ENCODE assay signal across 1 cellular context in genomic region chr9:40992472-40992821, GRCh38.
TF ChIP-seq lines count a peak whose summit lies in the region.
"Not testable (repeated sequence)": the region's sequence is repeated elsewhere in the genome, so short reads cannot be mapped to it uniquely, and the experiment has no call there.

No MANE protein-coding gene starts in this region.

TF ChIP-seq in HepG2, 621 proteins besides CTCF, POLR2A, EP300 and RAD21 (continued from another document and continues in another):
- peak; percentile 3; the same call in 1 of the 2 replicates for TF ChIP-seq ZNF451 (CRISPR knock-in tag; IDR thresholded peaks at IDR 0.05)
- TF ChIP-seq MXI1 (IDR thresholded peaks at IDR 0.05; ENCODE audit: borderline replicate concordance, low read depth, low read length), result peak; percentile 5; the same call in 1 of the 3 replicates
- TF ChIP-seq MYNN (CRISPR knock-in tag; IDR thresholded peaks at IDR 0.05; ENCODE audit: low read depth), result 0 out of 2 replicates have a peak, but pooled peaks have one; percentile 6
- TF ChIP-seq ZNF687 (CRISPR knock-in tag; IDR thresholded peaks at IDR 0.05), result peak; percentile 31; the same call in 1 of the 2 replicates
- peak; percentile 15 for TF ChIP-seq SKI (IDR thresholded peaks at IDR 0.05; ENCODE audit: partially characterized antibody)
- TF ChIP-seq ZNF878 (CRISPR knock-in tag; IDR thresholded peaks at IDR 0.05), result peak; percentile 25
- TF ChIP-seq HDAC1 (CRISPR knock-in tag; IDR thresholded peaks at IDR 0.05), result peak; percentile 68
- TF ChIP-seq NR2C2 (CRISPR knock-in tag; IDR thresholded peaks at IDR 0.05; ENCODE audit: borderline replicate concordance), result peak; percentile 49; the same call in 1 of the 2 replicates
- TF ChIP-seq MTA3 (CRISPR knock-in tag; IDR thresholded peaks at IDR 0.05), result 0 out of 2 replicates have a peak, but pooled peaks have one; percentile 31
- peak; percentile 16; the same call in 1 of the 2 replicates for TF ChIP-seq ATF5 (CRISPR knock-in tag; IDR thresholded peaks at IDR 0.05; ENCODE audit: low read depth)
- 0 out of 2 replicates have a peak, but pooled peaks have one; percentile 4 for TF ChIP-seq ZNF276 (CRISPR knock-in tag; IDR thresholded peaks at IDR 0.05; ENCODE audit: low read depth)
- TF ChIP-seq KLF12 (CRISPR knock-in tag; IDR thresholded peaks at IDR 0.05; ENCODE audit: borderline replicate concordance), result peak; percentile 10; the same call in 1 of the 2 replicates
- peak; percentile 83; the same call in 1 of the 2 replicates for TF ChIP-seq LBX2 (CRISPR knock-in tag; IDR thresholded peaks at IDR 0.05; ENCODE audit: borderline replicate concordance)
- TF ChIP-seq STAT6 (CRISPR knock-in tag; IDR thresholded peaks at IDR 0.05; ENCODE audit: borderline replicate concordance), result 0 out of 2 replicates have a peak, but pooled peaks have one; percentile 32
- 0 out of 2 replicates have a peak, but pooled peaks have one; percentile 41 for TF ChIP-seq ZNF839 (CRISPR knock-in tag; IDR thresholded peaks at IDR 0.05; ENCODE audit: borderline replicate concordance)
- TF ChIP-seq ZNF350 (CRISPR knock-in tag; IDR thresholded peaks at IDR 0.05; ENCODE audit: borderline replicate concordance, low read depth), result peak; percentile 72; the same call in 1 of the 2 replicates
- peak; percentile 1; the same call in 1 of the 2 replicates for TF ChIP-seq TBX2 (CRISPR knock-in tag; IDR thresholded peaks at IDR 0.05; ENCODE audit: borderline replicate concordance)
- peak; percentile 4; the same call in 1 of the 2 replicates for TF ChIP-seq KDM3A (CRISPR knock-in tag; IDR thresholded peaks at IDR 0.05; ENCODE audit: low read depth)
- TF ChIP-seq PITX1 (CRISPR knock-in tag; IDR thresholded peaks at IDR 0.05), result 0 out of 2 replicates have a peak, but pooled peaks have one; percentile 0
- TF ChIP-seq ZNF670 (CRISPR knock-in tag; IDR thresholded peaks at IDR 0.05; ENCODE audit: borderline replicate concordance), result 0 out of 2 replicates have a peak, but pooled peaks have one; percentile 59
- TF ChIP-seq ZNF33A (CRISPR knock-in tag; IDR thresholded peaks at IDR 0.05; ENCODE audit: borderline replicate concordance), result peak; percentile 95; the same call in 1 of the 2 replicates
- TF ChIP-seq SNAPC4 (CRISPR knock-in tag; IDR thresholded peaks at IDR 0.05), result 0 out of 2 replicates have a peak, but pooled peaks have one; percentile 47
- TF ChIP-seq HNRNPLL (IDR thresholded peaks at IDR 0.05; ENCODE audit: low read depth, low read length, poor library complexity, severe bottlenecking), result peak; percentile 18
- 0 out of 2 replicates have a peak, but pooled peaks have one; percentile 6 for TF ChIP-seq MTA1 (CRISPR knock-in tag; IDR thresholded peaks at IDR 0.05; ENCODE audit: borderline replicate concordance)
- TF ChIP-seq KDM5A (IDR thresholded peaks at IDR 0.05; ENCODE audit: borderline replicate concordance, low read length), result 0 out of 2 replicates have a peak, but pooled peaks have one; percentile 44
- peak; percentile 0; the same call in 1 of the 2 replicates for TF ChIP-seq PCBP1 (IDR thresholded peaks at IDR 0.05; ENCODE audit: borderline replicate concordance, low read depth, low read length)
- peak; percentile 25; the same call in 1 of the 2 replicates for TF ChIP-seq ZC3H13 (CRISPR knock-in tag; IDR thresholded peaks at IDR 0.05)
- TF ChIP-seq ZNF770 (CRISPR knock-in tag; IDR thresholded peaks at IDR 0.05), result peak; percentile 57; the same call in 1 of the 2 replicates
- TF ChIP-seq CREM (IDR thresholded peaks at IDR 0.05), result not testable (repeated sequence)
- TF ChIP-seq CREM (CRISPR knock-in tag; IDR thresholded peaks at IDR 0.05), result 0 out of 2 replicates have a peak, but pooled peaks have one; percentile 18
- TF ChIP-seq ARID4A (CRISPR knock-in tag; IDR thresholded peaks at IDR 0.05; ENCODE audit: borderline replicate concordance), result peak; percentile 12; the same call in 1 of the 2 replicates
- 0 out of 2 replicates have a peak, but pooled peaks have one; percentile 52 for TF ChIP-seq KAT7 (CRISPR knock-in tag; IDR thresholded peaks at IDR 0.05; ENCODE audit: borderline replicate concordance)
- 0 out of 2 replicates have a peak, but pooled peaks have one; percentile 31 for TF ChIP-seq ZNF17 (CRISPR knock-in tag; IDR thresholded peaks at IDR 0.05)
